Comparison of ENCODE assay signal across 10 cellular contexts in genomic region chr19:12331211-12331941, GRCh38. TPM values are rescaled to one million over a fixed set of nuclear protein-coding genes. Genes with fewer than 3 reads are reported as not detected.
DNase-seq lines count a peak whose midpoint lies in the region; ATAC-seq and TF ChIP-seq lines count a peak whose summit lies in the region.
"Had no signal": no experiment of that assay in that cellular context is flagged by ENCODE, and none has a peak within 500 bp of the region (broad histone marks: within the 10 kb centered on the region; RNA-seq: fewer than 3 reads in every experiment).

No MANE protein-coding gene starts in this region.

- CTCF ChIA-PET in CD8-positive, alpha-beta T cell (lab: Charles Lee), result no interaction called here

- DNase-seq in CD8-positive, alpha-beta T cell, result peak in 4 of 7 experiments; percentile 11 to 60 (median 40)
- DNase-seq in activated T-cell treated with anti-CD3 and anti-CD28 coated beads, Interleukin-2, amount 50 U/mL, for 48 hours, result peak; percentile 81 to 85
- no peak for DNase-seq in natural killer cell
- no peak for DNase-seq in UCSD-AML1 (lab: John Stamatoyannopoulos, UW; ENCODE audit: unreplicated experiment)
- DNase-seq in GM03348 (ENCODE audit: low spot score), result no peak
- DNase-seq: gastrocnemius medialis, MV-4-11 had no signal

- H3K36me3 Mint-ChIP-seq in CD8-positive, alpha-beta T cell, result peaks cover 8% of the 10 kb centered on the region
- H3K36me3 Mint-ChIP-seq in IgD-negative memory B cell, result peaks cover 6% of the 10 kb centered on the region
- H3K36me3 Mint-ChIP-seq in natural killer cell, result no peaks in the 10 kb centered on the region

- peak overlapping the region; percentile 99 for H3K27ac Mint-ChIP-seq in CD8-positive, alpha-beta T cell
- H3K27ac Mint-ChIP-seq in IgD-negative memory B cell (peak overlapping the region; percentile 65 to 90 (median 83)), natural killer cell (peak overlapping the region; percentile 91 to 97)

- H3K4me3 ChIP-seq in CD8-positive, alpha-beta T cell (ENCODE audit: low read depth, low read length), result peak overlapping the region; percentile 22

- TF ChIP-seq CTCF in CD8-positive, alpha-beta T cell (IDR thresholded peaks at IDR 0.05), result no peak
- TF ChIP-seq CTCF in natural killer cell (IDR thresholded peaks at IDR 0.05), result no peak

- no peaks in the 10 kb centered on the region for H3K36me3 ChIP-seq in CD8-positive, alpha-beta T cell (ENCODE audit: insufficient read depth, low read length)
- H3K36me3 ChIP-seq: gastrocnemius medialis had no signal

- no peaks in the 10 kb centered on the region for H3K9me3 ChIP-seq in CD8-positive, alpha-beta T cell (ENCODE audit: low read length)
- H3K9me3 ChIP-seq: gastrocnemius medialis had no signal

- H3K4me3 Mint-ChIP-seq in CD8-positive, alpha-beta T cell, result peak overlapping the region; percentile 96
- H3K4me3 Mint-ChIP-seq in IgD-negative memory B cell (peak overlapping the region; percentile 97 to 100 (median 99)), natural killer cell (peak overlapping the region; percentile 86)

- peaks cover 50% of the 10 kb centered on the region for H3K4me1 Mint-ChIP-seq in CD8-positive, alpha-beta T cell (ENCODE audit: low read depth)
- H3K4me1 Mint-ChIP-seq in IgD-negative memory B cell (peaks cover 33 to 44% (median 35%) of the 10 kb centered on the region in 3 donors), natural killer cell (peaks cover 26 to 30% of the 10 kb centered on the region in 2 donors)

- no peaks in the 10 kb centered on the region for H3K9me3 Mint-ChIP-seq in CD8-positive, alpha-beta T cell
- no peaks in the 10 kb centered on the region for H3K9me3 Mint-ChIP-seq in IgD-negative memory B cell
- H3K9me3 Mint-ChIP-seq in natural killer cell, result no peaks in the 10 kb centered on the region

- ATAC-seq in CD8-positive, alpha-beta T cell, result no peak
- ATAC-seq in natural killer cell (no peak), HG02938 (IDR thresholded peaks at IDR 0.05; ENCODE audit: unreplicated experiment) (no peak), GM21381 (IDR thresholded peaks at IDR 0.05; ENCODE audit: unreplicated experiment) (no peak)
- ATAC-seq: gastrocnemius medialis had no signal

- H3K27me3 Mint-ChIP-seq in CD8-positive, alpha-beta T cell (ENCODE audit: low read depth), result no peaks in the 10 kb centered on the region
- no peaks in the 10 kb centered on the region for H3K27me3 Mint-ChIP-seq in IgD-negative memory B cell
- no peaks in the 10 kb centered on the region for H3K27me3 Mint-ChIP-seq in natural killer cell (ENCODE audit: low read depth in 2 of 2)

- peak overlapping the region; percentile 81 for H3K27ac ChIP-seq in CD8-positive, alpha-beta T cell (ENCODE audit: low read depth, low read length)

- intact Hi-C loops in CD8-positive, alpha-beta T cell (cut with DNase I, micrococcal nuclease), result loop anchor here in 1 of 2 experiments (5.0 kb wide), 2 partner anchors 166 to 1239 kb away; no protein-coding TSS in a partner anchor
- intact Hi-C loops in natural killer cell (cut with micrococcal nuclease), result no loop called here

- H3K27me3 ChIP-seq in CD8-positive, alpha-beta T cell (ENCODE audit: insufficient read depth, low read length), result no peaks in the 10 kb centered on the region
- H3K27me3 ChIP-seq: gastrocnemius medialis had no signal

- POLR2A ChIA-PET in CD8-positive, alpha-beta T cell (lab: Charles Lee), result interaction anchor here (1.3 kb wide), 1 partner anchor 52 kb away, joined by 3 read pairs; no protein-coding TSS in a partner anchor

- peaks cover 35% of the 10 kb centered on the region for H3K4me1 ChIP-seq in CD8-positive, alpha-beta T cell (ENCODE audit: insufficient read depth, low read length)

RNA-seq across cellular contexts. Expression of gene ZNF563, which starts 2.1 kb away (rescaled TPM):
- total RNA-seq in CD8-positive, alpha-beta T cell, result 1 to 10 TPM; 2.2 to 2.5 TPM
- 3.7 TPM for polyA plus RNA-seq in IgD-negative memory B cell
- under 1 TPM; 0.78 to 1.00 (median 0.80) TPM for total RNA-seq in natural killer cell

RNA-seq across cellular contexts. Expression of gene ZNF442, which starts 34.1 kb away (rescaled TPM):
- total RNA-seq in CD8-positive, alpha-beta T cell, result 1 to 10 TPM in 1 of 2 experiments, under 1 TPM in 1; 1.00 to 1.0 TPM
- 2.3 TPM for polyA plus RNA-seq in IgD-negative memory B cell
- 1 to 10 TPM; 1.4 to 3.4 (median 2.8) TPM for total RNA-seq in natural killer cell

RNA-seq across cellular contexts. Expression of gene ZNF44, which starts 36.7 kb away (rescaled TPM):
- 10 to 100 TPM; 21.9 to 22.0 TPM for total RNA-seq in CD8-positive, alpha-beta T cell
- 18.9 TPM for polyA plus RNA-seq in IgD-negative memory B cell
- 10 to 100 TPM; 27.3 to 43.1 (median 40.0) TPM for total RNA-seq in natural killer cell

Comparison
In these comparisons a context has a peak if more than half of its experiments do, and no peak if none do; other contexts are left out.
1. DNase-seq: peak in CD8-positive, alpha-beta T cell (4 of 7) and activated T-cell treated with anti-CD3 and anti-CD28 coated beads, Interleukin-2, amount 50 U/mL, for 48 hours (2 of 2); none in natural killer cell (single experiment), UCSD-AML1 (single experiment) and GM03348 (single experiment).
2. Peak in every context shown above with its lines, with median percentiles within 50 percentile points of each other: H3K27ac Mint-ChIP-seq and H3K4me3 Mint-ChIP-seq.